17 cellular contexts compared by ENCODE assay signal in the genomic region with DNA sequence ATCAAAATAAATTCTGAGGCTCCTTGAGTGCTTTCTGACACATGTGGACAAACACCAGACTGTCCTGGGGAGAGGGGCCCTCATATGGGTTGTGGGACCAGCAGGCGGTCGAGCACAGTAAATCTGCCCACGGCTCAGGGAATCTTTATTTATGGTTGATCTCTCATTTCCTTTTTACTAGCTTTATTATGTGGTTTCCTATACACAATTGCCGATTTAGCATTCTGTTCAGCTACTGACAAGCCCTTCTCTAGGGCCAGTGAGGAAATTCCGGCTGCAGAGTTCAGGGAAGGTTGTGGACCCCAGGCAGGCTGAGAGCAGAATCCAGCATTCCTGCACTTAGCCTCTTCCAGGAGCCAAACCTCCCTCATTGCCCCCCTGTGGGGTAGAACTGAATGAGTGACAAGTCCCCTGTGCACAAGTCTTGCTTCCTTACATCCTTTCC. TPM values are rescaled to one million over a fixed set of nuclear protein-coding genes. Genes with fewer than 3 reads are reported as not detected.
DNase-seq lines count a peak whose midpoint lies in the region; ATAC-seq, FAIRE-seq and TF ChIP-seq lines count a peak whose summit lies in the region.
"Had no signal": no experiment of that assay in that cellular context is flagged by ENCODE, and none has a peak within 500 bp of the region (broad histone marks: within the 10 kb centered on the region; RNA-seq: fewer than 3 reads in every experiment).

No MANE protein-coding gene starts in this region.

- no peak overlapping the region for H2BK120ac ChIP-seq in H1 (replicated peaks; ENCODE audit: low read depth, low read length)

- H3K36me3 ChIP-seq in H1 (ENCODE audit: control insufficient read depth in 2 of 4, insufficient read depth in 4 of 4, low read length in 3 of 4) = no peaks in the 10 kb centered on the region

- no peak for DNase-seq in activated naive CD8-positive, alpha-beta T cell treated with anti-CD3 and anti-CD28 coated beads, Interleukin-2, amount 50 U/mL, for 24 hours
- no peak for DNase-seq in T-cell
- DNase-seq in H1 (ENCODE audit: low read depth in 1 of 2, low spot score in 2 of 2) = no peak
- no peak for DNase-seq in stimulated activated naive B cell treated with anti-CD40 and anti-IgM and Interleukin-4, amounts not matched to agents 10 μg/mL and 1 μg/mL and 100 μg/mL, for 72 hours
- DNase-seq in SHP77 (lab: John Stamatoyannopoulos, UW) = no peak
- no peak for DNase-seq in NCI-H1092 (lab: John Stamatoyannopoulos, UW)
- DNase-seq: activated CD4-positive, alpha-beta T cell treated with anti-CD3 and anti-CD28 coated beads, Interleukin-2, amount 50 U/mL, for 1 hour; kidney glomerular epithelial cell; midbrain; NCI-H187 treated with DMSO at 0.1 percent for 48 hours; NCI-H510A treated with DMSO at 0.1 percent for 48 hours; occipital lobe; stimulated activated CD4-positive, alpha-beta T cell treated with anti-CD3 and anti-CD28 coated beads, Interleukin-4, amount 100 ng/mL, for 1 hour; testis had no signal

- peaks cover 0 to 2% of the 10 kb centered on the region in 2 experiments for H4K20me1 ChIP-seq in H1 (replicated peaks in 1 of 2; ENCODE audit: control insufficient read depth in 1 of 2, insufficient read depth in 2 of 2, low read length in 2 of 2)

- POLR2A ChIA-PET in T-cell (lab: Charles Lee) (no interaction called here), H1 (lab: Charles Lee; ENCODE audit: partially characterized antibody) (interaction anchor here (0.6 to 0.7 kb wide), 2 partner anchors 10 to 40 kb away, joined by 3 to 5 read pairs; partner anchors contain the start of gene HS3ST3B1)

- CTCF ChIA-PET in T-cell (lab: Charles Lee) = no interaction called here
- CTCF ChIA-PET in H1 (lab: Charles Lee; ENCODE audit: partially characterized antibody) = interaction anchor here (0.6 to 1.5 kb wide), 3 partner anchors 9 to 463 kb away, joined by 3 to 4 read pairs (median 4); no protein-coding TSS in a partner anchor

- no peak overlapping the region for H3K27ac ChIP-seq in H1 (ENCODE audit: low read depth, low read length)
- H3K27ac ChIP-seq: testis had no signal

- H3K18ac ChIP-seq in H1 (ENCODE audit: extremely low read depth, low read length) = no peak overlapping the region

- TF ChIP-seq EP300 in H1 (IDR thresholded peaks at IDR 0.05; ENCODE audit: borderline replicate concordance in 1 of 2, low read depth in 2 of 2, low read length in 2 of 2) = no peak

- no peak for TF ChIP-seq RAD21 in H1 (IDR thresholded peaks at IDR 0.05 in 1 of 2, conservative IDR thresholded peaks at IDR 0.05 in 1 of 2; ENCODE audit: low read depth in 2 of 2, low read length in 2 of 2)

- TF ChIP-seq CTCF in H1 (IDR thresholded peaks at IDR 0.05; ENCODE audit: control extremely low read depth in 1 of 3, insufficient read depth in 1 of 3, low read depth in 1 of 3, low read length in 3 of 3) = no peak

- no peak overlapping the region for H3K56ac ChIP-seq in H1 (replicated peaks; ENCODE audit: insufficient read length, low read depth, low read length)

- no peak overlapping the region for H3K4ac ChIP-seq in H1 (replicated peaks; ENCODE audit: insufficient read length, low read depth, low read length)

- no peak overlapping the region for H2BK12ac ChIP-seq in H1 (ENCODE audit: low read depth, low read length)

- 88% methylated on average over 5 of the region's 5 CpGs; no CpG with 5 or more reads in 1 of the 2 experiments for WGBS in H1 (ENCODE audit: extremely low coverage in 1 of 2, insufficient coverage in 1 of 2, insufficient read length in 1 of 2, insufficient replicate concordance in 2 of 2, low coverage in 1 of 2, low lambda C conversion rate in 2 of 2, missing lambda C conversion rate in 1 of 2), 2 experiments

- H3K9me3 ChIP-seq in H1 (ENCODE audit: insufficient read depth in 2 of 2, low read depth in 1 of 2, low read length in 1 of 2) = no peaks in the 10 kb centered on the region
- H3K9me3 ChIP-seq: testis had no signal

- peak overlapping the region; percentile 95 for H3K27ac Mint-ChIP-seq in activated naive CD8-positive, alpha-beta T cell
- H3K27ac Mint-ChIP-seq in activated naive CD8-positive, alpha-beta T cell treated with anti-CD3 and anti-CD28 coated beads, Interleukin-2, amount 50 U/mL, for 24 hours = no peak overlapping the region
- peak overlapping the region; percentile 86 to 87 for H3K27ac Mint-ChIP-seq in T-cell
- H3K27ac Mint-ChIP-seq in stimulated activated naive B cell treated with anti-CD40 and anti-IgM and Interleukin-4, amounts not matched to agents 10 μg/mL and 1 μg/mL and 100 μg/mL, for 72 hours = no peak overlapping the region

- no peaks in the 10 kb centered on the region for H3K9me3 Mint-ChIP-seq in activated naive CD8-positive, alpha-beta T cell (ENCODE audit: low read depth)
- no peaks in the 10 kb centered on the region for H3K9me3 Mint-ChIP-seq in activated naive CD8-positive, alpha-beta T cell treated with anti-CD3 and anti-CD28 coated beads, Interleukin-2, amount 50 U/mL, for 24 hours
- no peaks in the 10 kb centered on the region for H3K9me3 Mint-ChIP-seq in T-cell
- no peaks in the 10 kb centered on the region for H3K9me3 Mint-ChIP-seq in stimulated activated naive B cell treated with anti-CD40 and anti-IgM and Interleukin-4, amounts not matched to agents 10 μg/mL and 1 μg/mL and 100 μg/mL, for 72 hours

- peaks cover 4% of the 10 kb centered on the region; the same call in 1 of the 2 replicates for H3K79me1 ChIP-seq in H1 (ENCODE audit: low read depth, low read length)

- no peak overlapping the region for H3K9ac ChIP-seq in H1 (replicated peaks in 1 of 4; ENCODE audit: extremely low read depth in 1 of 4, low read depth in 3 of 4, low read length in 3 of 4)

- H2BK15ac ChIP-seq in H1 (ENCODE audit: low read length) = no peak overlapping the region; the same call in 1 of the 2 replicates

- no peak overlapping the region for H3K4me2 ChIP-seq in H1 (ENCODE audit: insufficient read depth in 1 of 2, low read depth in 2 of 2, low read length in 2 of 2)

- peak overlapping the region; percentile 5 for H4K91ac ChIP-seq in H1 (replicated peaks; ENCODE audit: insufficient read length, low read length)

- no peak overlapping the region for H2BK20ac ChIP-seq in H1 (ENCODE audit: low read length)

- H3K23me2 ChIP-seq in H1 (ENCODE audit: low read depth, low read length) = no peaks in the 10 kb centered on the region

- peaks cover 2 to 12% (median 10%) of the 10 kb centered on the region in 4 experiments; a peak in 6 of 7 replicates for H3K4me1 ChIP-seq in H1 (replicated peaks in 1 of 4; ENCODE audit: control insufficient read depth in 3 of 4, insufficient read depth in 4 of 4, low read length in 3 of 4)
- H3K4me1 ChIP-seq: testis had no signal

- no peaks in the 10 kb centered on the region for H3K27me3 Mint-ChIP-seq in activated naive CD8-positive, alpha-beta T cell
- H3K27me3 Mint-ChIP-seq in activated naive CD8-positive, alpha-beta T cell treated with anti-CD3 and anti-CD28 coated beads, Interleukin-2, amount 50 U/mL, for 24 hours = no peaks in the 10 kb centered on the region
- H3K27me3 Mint-ChIP-seq in T-cell = no peaks in the 10 kb centered on the region
- peaks cover 0 to 13% of the 10 kb centered on the region in 2 donors for H3K27me3 Mint-ChIP-seq in stimulated activated naive B cell treated with anti-CD40 and anti-IgM and Interleukin-4, amounts not matched to agents 10 μg/mL and 1 μg/mL and 100 μg/mL, for 72 hours

- H3K36me3 Mint-ChIP-seq in activated naive CD8-positive, alpha-beta T cell = peaks cover 8% of the 10 kb centered on the region
- peaks cover 16% of the 10 kb centered on the region for H3K36me3 Mint-ChIP-seq in activated naive CD8-positive, alpha-beta T cell treated with anti-CD3 and anti-CD28 coated beads, Interleukin-2, amount 50 U/mL, for 24 hours (ENCODE audit: low read depth)
- peaks cover 30% of the 10 kb centered on the region for H3K36me3 Mint-ChIP-seq in T-cell
- peaks cover 20 to 44% of the 10 kb centered on the region in 2 donors for H3K36me3 Mint-ChIP-seq in stimulated activated naive B cell treated with anti-CD40 and anti-IgM and Interleukin-4, amounts not matched to agents 10 μg/mL and 1 μg/mL and 100 μg/mL, for 72 hours

- no peaks in the 10 kb centered on the region for H3K27me3 ChIP-seq in H1 (replicated peaks in 1 of 4; ENCODE audit: control insufficient read depth in 3 of 4, extremely low read depth in 1 of 4, insufficient read depth in 3 of 4, low read length in 3 of 4)
- H3K27me3 ChIP-seq: testis had no signal

- no peak overlapping the region for H3K23ac ChIP-seq in H1 (ENCODE audit: insufficient read length)

- no peak overlapping the region for H4K5ac ChIP-seq in H1 (ENCODE audit: insufficient read length, low read depth, low read length)

- H3K79me2 ChIP-seq in H1 (ENCODE audit: control insufficient read depth in 1 of 2, insufficient read depth in 2 of 2, low read length in 2 of 2) = peaks cover 0 to 52% of the 10 kb centered on the region in 2 experiments; a peak in 2 of 4 replicates

- no peak overlapping the region for H4K8ac ChIP-seq in H1 (ENCODE audit: extremely low read depth, insufficient read depth, low read length)

- peaks cover 57% of the 10 kb centered on the region for H3K4me1 Mint-ChIP-seq in activated naive CD8-positive, alpha-beta T cell (ENCODE audit: low read depth)
- H3K4me1 Mint-ChIP-seq in activated naive CD8-positive, alpha-beta T cell treated with anti-CD3 and anti-CD28 coated beads, Interleukin-2, amount 50 U/mL, for 24 hours = peaks cover 56% of the 10 kb centered on the region
- peaks cover 58 to 62% (median 59%) of the 10 kb centered on the region in 3 donors for H3K4me1 Mint-ChIP-seq in T-cell
- H3K4me1 Mint-ChIP-seq in stimulated activated naive B cell treated with anti-CD40 and anti-IgM and Interleukin-4, amounts not matched to agents 10 μg/mL and 1 μg/mL and 100 μg/mL, for 72 hours = peaks cover 34 to 63% of the 10 kb centered on the region in 2 donors

- H2AFZ ChIP-seq in H1 (ENCODE audit: low read length) = no peak overlapping the region

- no peak for FAIRE-seq in H1 (lab: Jason Lieb, UNC)
- FAIRE-seq: bronchial epithelial cell had no signal

- no peak for TF ChIP-seq POLR2A in H1 (IDR thresholded peaks at IDR 0.05; ENCODE audit: control extremely low read depth in 1 of 2, low read depth in 2 of 2, low read length in 2 of 2)

- H2BK5ac ChIP-seq in H1 (ENCODE audit: low read depth, low read length) = no peak overlapping the region

- no peak overlapping the region for H3K14ac ChIP-seq in H1 (ENCODE audit: insufficient read length)

- H3K4me3 Mint-ChIP-seq in activated naive CD8-positive, alpha-beta T cell = no peak overlapping the region
- H3K4me3 Mint-ChIP-seq in activated naive CD8-positive, alpha-beta T cell treated with anti-CD3 and anti-CD28 coated beads, Interleukin-2, amount 50 U/mL, for 24 hours = no peak overlapping the region
- H3K4me3 Mint-ChIP-seq in T-cell = peak overlapping the region in 2 of 3 donors; percentile 34 to 58
- H3K4me3 Mint-ChIP-seq in stimulated activated naive B cell treated with anti-CD40 and anti-IgM and Interleukin-4, amounts not matched to agents 10 μg/mL and 1 μg/mL and 100 μg/mL, for 72 hours = peak overlapping the region; percentile 22 to 39

- no peak for ATAC-seq in activated naive CD8-positive, alpha-beta T cell treated with anti-CD3 and anti-CD28 coated beads, Interleukin-2, amount 50 U/mL, for 24 hours
- ATAC-seq in T-cell (replicated peaks in 1 of 4) (peak in 1 of 4 experiments; percentile 36), GM18498 (IDR thresholded peaks at IDR 0.05; ENCODE audit: unreplicated experiment) (no peak)
- ATAC-seq in stimulated activated naive B cell treated with anti-CD40 and anti-IgM and Interleukin-4, amounts not matched to agents 10 μg/mL and 1 μg/mL and 100 μg/mL, for 72 hours (replicated peaks) = no peak

- no peak overlapping the region for H2AK5ac ChIP-seq in H1 (ENCODE audit: low read depth, low read length)

- H3K4me3 ChIP-seq in H1 (ENCODE audit: extremely low read depth in 1 of 4, insufficient read depth in 2 of 4, low read depth in 3 of 4, low read length in 4 of 4) = no peak overlapping the region
- H3K4me3 ChIP-seq: testis had no signal

RNA-seq across cellular contexts. Expression of gene HS3ST3B1, which starts 40.1 kb away (rescaled TPM):
- 10 to 100 TPM; 12.9 to 35.1 (median 25.1) TPM for total RNA-seq in T-cell
- total RNA-seq in H1 (2021; fragmentation: NEBNext Ultra II Directional; extraction: Animal tissue kit (Norgen Biotek cat#: 25700)) = 14.0 and 14.4 TPM in 2 replicates
- 4.7 and 6.1 TPM in 2 replicates for polyA plus RNA-seq in H1 (2011; rRNA removed)
- polyA plus RNA-seq in H1 (2011; cell fraction: cytosol; rRNA removed) = 5.6 TPM
- 7.2 TPM for polyA plus RNA-seq in H1 (2011; cell fraction: nucleus; rRNA removed)
- polyA plus RNA-seq in H1 (2012, experiment 1 of 2) = 6.1 to 7.0 TPM (median 6.9 TPM) in 4 replicates
- polyA plus RNA-seq in H1 (2012, experiment 2 of 2) = 2.1 TPM
- 6.1 TPM for polyA plus RNA-seq in H1 (2013, experiment 1 of 2)
- 6.8 TPM for polyA plus RNA-seq in H1 (2013, experiment 2 of 2)
- 11.3 and 12.4 TPM in 2 replicates for polyA minus RNA-seq in H1 (2011; rRNA and poly(A)+ RNA removed)
- polyA minus RNA-seq in H1 (2011; cell fraction: cytosol; rRNA and poly(A)+ RNA removed) = 14.5 TPM
- polyA minus RNA-seq in H1 (2011; cell fraction: nucleus; rRNA and poly(A)+ RNA removed) = 23.0 TPM

Comparison
In these comparisons a context has a peak if more than half of its experiments do, and no peak if none do; other contexts are left out.
1. H3K27ac Mint-ChIP-seq: peak in activated naive CD8-positive, alpha-beta T cell (single experiment) and T-cell (2 of 2); none in activated naive CD8-positive, alpha-beta T cell treated with anti-CD3 and anti-CD28 coated beads, Interleukin-2, amount 50 U/mL, for 24 hours (single experiment) and stimulated activated naive B cell treated with anti-CD40 and anti-IgM and Interleukin-4, amounts not matched to agents 10 μg/mL and 1 μg/mL and 100 μg/mL, for 72 hours (single experiment).
2. H3K4me3 Mint-ChIP-seq: peak in T-cell (2 of 3) and stimulated activated naive B cell treated with anti-CD40 and anti-IgM and Interleukin-4, amounts not matched to agents 10 μg/mL and 1 μg/mL and 100 μg/mL, for 72 hours (2 of 2); none in activated naive CD8-positive, alpha-beta T cell (single experiment) and activated naive CD8-positive, alpha-beta T cell treated with anti-CD3 and anti-CD28 coated beads, Interleukin-2, amount 50 U/mL, for 24 hours (single experiment).